Comparison of ENCODE assay signal across 17 cellular contexts in the genomic region with DNA sequence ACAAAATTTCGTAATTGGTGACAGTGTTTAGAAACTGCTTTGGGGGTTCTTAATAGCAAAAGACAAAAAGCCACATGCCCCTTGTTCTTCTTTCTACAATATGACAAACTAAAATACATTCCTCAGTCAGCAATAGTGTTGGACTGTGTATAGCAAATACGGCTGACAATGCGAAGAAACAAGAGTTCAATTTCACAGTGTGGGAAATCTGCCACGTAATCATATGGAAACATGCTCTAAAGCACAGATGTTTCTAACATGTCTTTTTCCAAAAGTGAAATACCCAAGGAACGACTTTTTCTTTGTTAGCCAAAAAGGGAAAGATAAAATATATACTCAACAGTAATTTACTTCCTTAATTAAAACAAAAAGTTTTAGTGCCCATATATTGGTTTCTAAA.
A peak's percentile ranks its signal among the peaks of the same experiment; 100 is the strongest.
DNase-seq lines count a peak whose midpoint lies in the region; ATAC-seq and TF ChIP-seq lines count a peak whose summit lies in the region.
"Had no signal": no experiment of that assay in that cellular context is flagged by ENCODE, and none has a peak within 500 bp of the region (broad histone marks: within the 10 kb centered on the region; RNA-seq: fewer than 3 reads in every experiment).

No MANE protein-coding gene starts in this region.

- no peak for ATAC-seq in HG02938 (IDR thresholded peaks at IDR 0.05; ENCODE audit: unreplicated experiment)
- no peak for ATAC-seq in HG03039 (IDR thresholded peaks at IDR 0.05; ENCODE audit: unreplicated experiment)

- H3K4me3 ChIP-seq in fibroblast of mammary gland (ENCODE audit: control insufficient read depth, low read depth, low read length), result no peak overlapping the region
- H3K4me3 ChIP-seq: SK-N-MC had no signal

- DNase-seq in CD1c-positive myeloid dendritic cell (ENCODE audit: extremely low spot score), result peak; percentile 68
- DNase-seq in SIG-M5 (lab: John Stamatoyannopoulos, UW), result peak; percentile 11
- peak; percentile 10 for DNase-seq in fibroblast of mammary gland (ENCODE audit: low read depth)
- DNase-seq in medulla oblongata (ENCODE audit: extremely low spot score), result peak; percentile 16
- DNase-seq in NCI-H2029 (lab: John Stamatoyannopoulos, UW), result no peak
- no peak for DNase-seq in NCI-H187 treated with DMSO at 0.1 percent for 48 hours (lab: John Stamatoyannopoulos, UW)
- DNase-seq: C1 segment of cervical spinal cord, DMS153, Kasumi-1, MM.1S, NCI-H1417 treated with DMSO at 0.1 percent for 48 hours, NCI-H2081, NCI-H510A treated with DMSO at 0.1 percent for 48 hours, NCI-H82 had no signal

- TF ChIP-seq CTCF in fibroblast of mammary gland (conservative IDR thresholded peaks at IDR 0.05; ENCODE audit: control insufficient read depth, insufficient read depth, low read depth, low read length), result no peak

Comparison
In these comparisons a context has a peak if more than half of its experiments do, and no peak if none do; other contexts are left out.
1. DNase-seq: peak in CD1c-positive myeloid dendritic cell (single experiment), SIG-M5 (single experiment), fibroblast of mammary gland (single experiment) and medulla oblongata (single experiment); none in NCI-H2029 (single experiment) and NCI-H187 treated with DMSO at 0.1 percent for 48 hours (single experiment).